1 cellular context compared by ENCODE assay signal in the genomic region with DNA sequence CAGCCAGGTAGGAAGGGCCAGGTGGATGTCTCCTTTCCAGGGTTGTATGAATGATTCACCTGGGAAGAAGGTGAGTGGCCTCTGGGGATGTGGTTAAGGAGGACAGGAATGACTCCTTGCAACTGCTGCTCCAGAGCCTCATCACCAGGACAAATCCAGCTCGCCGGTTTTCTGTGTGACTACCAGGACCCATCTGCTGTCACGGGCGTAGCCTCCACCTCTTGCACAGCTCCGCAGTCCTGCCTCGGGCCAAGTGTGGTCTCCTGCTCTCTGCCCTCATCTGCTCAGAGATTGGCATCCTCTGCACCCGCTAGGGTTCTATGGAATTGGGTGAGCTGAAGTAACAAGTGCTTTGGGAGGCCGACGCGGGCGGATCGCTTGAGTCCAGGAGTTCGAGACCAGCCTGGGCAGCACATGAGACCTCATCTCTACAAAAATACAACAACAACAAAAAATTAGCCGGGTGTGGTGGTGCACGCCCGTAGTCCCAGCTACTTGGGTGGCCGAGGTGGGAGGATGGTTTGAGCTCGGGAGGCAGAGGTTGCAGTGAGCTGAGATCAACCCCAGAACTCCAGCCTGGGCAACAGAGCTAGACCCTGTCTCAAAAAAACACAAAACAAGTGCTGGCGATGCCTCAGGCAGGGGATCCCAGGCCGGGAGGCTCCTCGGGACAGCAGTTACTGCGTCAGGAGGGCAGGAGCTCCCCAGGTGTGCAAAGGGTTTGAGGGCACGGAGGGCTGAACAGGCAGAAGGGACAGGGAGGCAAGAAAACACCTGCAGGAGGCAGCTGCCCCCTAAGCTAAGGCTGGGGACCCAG.
TF ChIP-seq lines count a peak whose summit lies in the region.

No MANE protein-coding gene starts in this region.

TF ChIP-seq in HepG2, 621 proteins besides CTCF, POLR2A, EP300 and RAD21 (continued from another document and continues in another):
- TF ChIP-seq, protein P1, sequence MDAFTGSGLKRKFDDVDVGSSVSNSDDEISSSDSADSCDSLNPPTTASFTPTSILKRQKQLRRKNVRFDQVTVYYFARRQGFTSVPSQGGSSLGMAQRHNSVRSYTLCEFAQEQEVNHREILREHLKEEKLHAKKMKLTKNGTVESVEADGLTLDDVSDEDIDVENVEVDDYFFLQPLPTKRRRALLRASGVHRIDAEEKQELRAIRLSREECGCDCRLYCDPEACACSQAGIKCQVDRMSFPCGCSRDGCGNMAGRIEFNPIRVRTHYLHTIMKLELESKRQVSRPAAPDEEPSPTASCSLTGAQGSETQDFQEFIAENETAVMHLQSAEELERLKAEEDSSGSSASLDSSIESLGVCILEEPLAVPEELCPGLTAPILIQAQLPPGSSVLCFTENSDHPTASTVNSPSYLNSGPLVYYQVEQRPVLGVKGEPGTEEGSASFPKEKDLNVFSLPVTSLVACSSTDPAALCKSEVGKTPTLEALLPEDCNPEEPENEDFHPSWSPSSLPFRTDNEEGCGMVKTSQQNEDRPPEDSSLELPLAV (CRISPR knock-in tag; conservative IDR thresholded peaks at IDR 0.05; ENCODE audit: low read depth): no peak
- TF ChIP-seq KDM5A (IDR thresholded peaks at IDR 0.05; ENCODE audit: borderline replicate concordance, low read length) (no peak), MAFK (conservative IDR thresholded peaks at IDR 0.05 in 1 of 2, IDR thresholded peaks at IDR 0.05 in 1 of 2; ENCODE audit: low read length in 2 of 2) (no peak), FOXJ3 (CRISPR knock-in tag; IDR thresholded peaks at IDR 0.05; ENCODE audit: borderline replicate concordance) (0 out of 2 replicates have a peak, but pooled peaks have one; percentile 35), ARID2 (CRISPR knock-in tag; IDR thresholded peaks at IDR 0.05; ENCODE audit: borderline replicate concordance) (0 out of 2 replicates have a peak, but pooled peaks have one; percentile 0), ZNF629 (CRISPR knock-in tag; conservative IDR thresholded peaks at IDR 0.05) (no peak), CENPT (CRISPR knock-in tag; IDR thresholded peaks at IDR 0.05; ENCODE audit: low read depth) (no peak), NAIF1 (CRISPR knock-in tag; IDR thresholded peaks at IDR 0.05; ENCODE audit: borderline replicate concordance) (no peak), ZNF746 (CRISPR knock-in tag; IDR thresholded peaks at IDR 0.05) (0 out of 2 replicates have a peak, but pooled peaks have one; percentile 35), LCORL (IDR thresholded peaks at IDR 0.05) (no peak), LCORL (CRISPR knock-in tag; IDR thresholded peaks at IDR 0.05) (no peak), ZNF17 (CRISPR knock-in tag; IDR thresholded peaks at IDR 0.05) (no peak), MIXL1 (CRISPR knock-in tag; IDR thresholded peaks at IDR 0.05) (no peak), ZMYM3 (CRISPR knock-in tag; IDR thresholded peaks at IDR 0.05) (no peak), ZNF567 (CRISPR knock-in tag; IDR thresholded peaks at IDR 0.05; ENCODE audit: borderline replicate concordance) (no peak), TOE1 (CRISPR knock-in tag; IDR thresholded peaks at IDR 0.05) (no peak), ZNF329 (CRISPR knock-in tag; IDR thresholded peaks at IDR 0.05; ENCODE audit: low read depth) (0 out of 2 replicates have a peak, but pooled peaks have one; percentile 7), ZBTB38 (CRISPR knock-in tag; IDR thresholded peaks at IDR 0.05) (no peak; the same call in 1 of the 2 replicates), ZSCAN12 (CRISPR knock-in tag; IDR thresholded peaks at IDR 0.05) (no peak), PCBP1 (IDR thresholded peaks at IDR 0.05; ENCODE audit: borderline replicate concordance, low read depth, low read length) (0 out of 2 replicates have a peak, but pooled peaks have one; percentile 41), SALL2 (CRISPR knock-in tag; IDR thresholded peaks at IDR 0.05) (no peak), ZNF558 (CRISPR knock-in tag; IDR thresholded peaks at IDR 0.05; ENCODE audit: borderline replicate concordance) (no peak), ZC3H13 (CRISPR knock-in tag; IDR thresholded peaks at IDR 0.05) (peak; percentile 52; the same call in 1 of the 2 replicates), IKZF4 (CRISPR knock-in tag; IDR thresholded peaks at IDR 0.05; ENCODE audit: borderline replicate concordance, low read depth, not compliant biosample characterization) (peak; percentile 77), MAZ (IDR thresholded peaks at IDR 0.05; ENCODE audit: borderline replicate concordance, low read depth, low read length) (no peak), MAZ (CRISPR knock-in tag; IDR thresholded peaks at IDR 0.05; ENCODE audit: low read depth) (no peak), PAX8 (CRISPR knock-in tag; IDR thresholded peaks at IDR 0.05; ENCODE audit: borderline replicate concordance) (no peak), ZNF724P (CRISPR knock-in tag; IDR thresholded peaks at IDR 0.05; ENCODE audit: borderline replicate concordance) (peak; percentile 8; the same call in 1 of the 2 replicates), SIX1 (CRISPR knock-in tag; IDR thresholded peaks at IDR 0.05; ENCODE audit: borderline replicate concordance) (no peak), SIX4 (CRISPR knock-in tag; IDR thresholded peaks at IDR 0.05) (no peak), RAD51 (IDR thresholded peaks at IDR 0.05; ENCODE audit: borderline replicate concordance) (no peak), XBP1 (CRISPR knock-in tag; IDR thresholded peaks at IDR 0.05) (no peak), ZNF556 (CRISPR knock-in tag; IDR thresholded peaks at IDR 0.05; ENCODE audit: borderline replicate concordance) (no peak), SNAI1 (CRISPR knock-in tag; IDR thresholded peaks at IDR 0.05; ENCODE audit: borderline replicate concordance) (no peak; the same call in 1 of the 2 replicates), ZSCAN30 (CRISPR knock-in tag; IDR thresholded peaks at IDR 0.05) (no peak), RXRA (CRISPR knock-in tag; IDR thresholded peaks at IDR 0.05) (peak; percentile 33; the same call in 1 of the 2 replicates), FOXA3 (CRISPR knock-in tag; IDR thresholded peaks at IDR 0.05) (no peak), MBD4 (IDR thresholded peaks at IDR 0.05; ENCODE audit: borderline replicate concordance, low read length) (no peak), PHF8 (CRISPR knock-in tag; IDR thresholded peaks at IDR 0.05) (no peak), HMG20B (CRISPR knock-in tag; conservative IDR thresholded peaks at IDR 0.05) (no peak), ZSCAN25 (CRISPR knock-in tag; IDR thresholded peaks at IDR 0.05) (0 out of 2 replicates have a peak, but pooled peaks have one; percentile 15)
- TF ChIP-seq, protein P2, sequence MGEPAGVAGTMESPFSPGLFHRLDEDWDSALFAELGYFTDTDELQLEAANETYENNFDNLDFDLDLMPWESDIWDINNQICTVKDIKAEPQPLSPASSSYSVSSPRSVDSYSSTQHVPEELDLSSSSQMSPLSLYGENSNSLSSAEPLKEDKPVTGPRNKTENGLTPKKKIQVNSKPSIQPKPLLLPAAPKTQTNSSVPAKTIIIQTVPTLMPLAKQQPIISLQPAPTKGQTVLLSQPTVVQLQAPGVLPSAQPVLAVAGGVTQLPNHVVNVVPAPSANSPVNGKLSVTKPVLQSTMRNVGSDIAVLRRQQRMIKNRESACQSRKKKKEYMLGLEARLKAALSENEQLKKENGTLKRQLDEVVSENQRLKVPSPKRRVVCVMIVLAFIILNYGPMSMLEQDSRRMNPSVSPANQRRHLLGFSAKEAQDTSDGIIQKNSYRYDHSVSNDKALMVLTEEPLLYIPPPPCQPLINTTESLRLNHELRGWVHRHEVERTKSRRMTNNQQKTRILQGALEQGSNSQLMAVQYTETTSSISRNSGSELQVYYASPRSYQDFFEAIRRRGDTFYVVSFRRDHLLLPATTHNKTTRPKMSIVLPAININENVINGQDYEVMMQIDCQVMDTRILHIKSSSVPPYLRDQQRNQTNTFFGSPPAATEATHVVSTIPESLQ (CRISPR knock-in tag; conservative IDR thresholded peaks at IDR 0.05): no peak
- TF ChIP-seq, protein P3, sequence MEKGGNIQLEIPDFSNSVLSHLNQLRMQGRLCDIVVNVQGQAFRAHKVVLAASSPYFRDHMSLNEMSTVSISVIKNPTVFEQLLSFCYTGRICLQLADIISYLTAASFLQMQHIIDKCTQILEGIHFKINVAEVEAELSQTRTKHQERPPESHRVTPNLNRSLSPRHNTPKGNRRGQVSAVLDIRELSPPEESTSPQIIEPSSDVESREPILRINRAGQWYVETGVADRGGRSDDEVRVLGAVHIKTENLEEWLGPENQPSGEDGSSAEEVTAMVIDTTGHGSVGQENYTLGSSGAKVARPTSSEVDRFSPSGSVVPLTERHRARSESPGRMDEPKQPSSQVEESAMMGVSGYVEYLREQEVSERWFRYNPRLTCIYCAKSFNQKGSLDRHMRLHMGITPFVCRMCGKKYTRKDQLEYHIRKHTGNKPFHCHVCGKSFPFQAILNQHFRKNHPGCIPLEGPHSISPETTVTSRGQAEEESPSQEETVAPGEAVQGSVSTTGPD (CRISPR knock-in tag; IDR thresholded peaks at IDR 0.05): no peak
- TF ChIP-seq, protein P4, sequence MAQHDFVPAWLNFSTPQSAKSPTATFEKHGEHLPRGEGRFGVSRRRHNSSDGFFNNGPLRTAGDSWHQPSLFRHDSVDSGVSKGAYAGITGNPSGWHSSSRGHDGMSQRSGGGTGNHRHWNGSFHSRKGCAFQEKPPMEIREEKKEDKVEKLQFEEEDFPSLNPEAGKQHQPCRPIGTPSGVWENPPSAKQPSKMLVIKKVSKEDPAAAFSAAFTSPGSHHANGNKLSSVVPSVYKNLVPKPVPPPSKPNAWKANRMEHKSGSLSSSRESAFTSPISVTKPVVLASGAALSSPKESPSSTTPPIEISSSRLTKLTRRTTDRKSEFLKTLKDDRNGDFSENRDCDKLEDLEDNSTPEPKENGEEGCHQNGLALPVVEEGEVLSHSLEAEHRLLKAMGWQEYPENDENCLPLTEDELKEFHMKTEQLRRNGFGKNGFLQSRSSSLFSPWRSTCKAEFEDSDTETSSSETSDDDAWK (CRISPR knock-in tag; IDR thresholded peaks at IDR 0.05): no peak
- TF ChIP-seq, protein P5, sequence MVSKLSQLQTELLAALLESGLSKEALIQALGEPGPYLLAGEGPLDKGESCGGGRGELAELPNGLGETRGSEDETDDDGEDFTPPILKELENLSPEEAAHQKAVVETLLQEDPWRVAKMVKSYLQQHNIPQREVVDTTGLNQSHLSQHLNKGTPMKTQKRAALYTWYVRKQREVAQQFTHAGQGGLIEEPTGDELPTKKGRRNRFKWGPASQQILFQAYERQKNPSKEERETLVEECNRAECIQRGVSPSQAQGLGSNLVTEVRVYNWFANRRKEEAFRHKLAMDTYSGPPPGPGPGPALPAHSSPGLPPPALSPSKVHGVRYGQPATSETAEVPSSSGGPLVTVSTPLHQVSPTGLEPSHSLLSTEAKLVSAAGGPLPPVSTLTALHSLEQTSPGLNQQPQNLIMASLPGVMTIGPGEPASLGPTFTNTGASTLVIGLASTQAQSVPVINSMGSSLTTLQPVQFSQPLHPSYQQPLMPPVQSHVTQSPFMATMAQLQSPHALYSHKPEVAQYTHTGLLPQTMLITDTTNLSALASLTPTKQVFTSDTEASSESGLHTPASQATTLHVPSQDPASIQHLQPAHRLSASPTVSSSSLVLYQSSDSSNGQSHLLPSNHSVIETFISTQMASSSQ (IDR thresholded peaks at IDR 0.05; ENCODE audit: low read depth): no peak
- TF ChIP-seq, protein P5 (CRISPR knock-in tag; IDR thresholded peaks at IDR 0.05; ENCODE audit: borderline replicate concordance): no peak
- TF ChIP-seq, protein P6, sequence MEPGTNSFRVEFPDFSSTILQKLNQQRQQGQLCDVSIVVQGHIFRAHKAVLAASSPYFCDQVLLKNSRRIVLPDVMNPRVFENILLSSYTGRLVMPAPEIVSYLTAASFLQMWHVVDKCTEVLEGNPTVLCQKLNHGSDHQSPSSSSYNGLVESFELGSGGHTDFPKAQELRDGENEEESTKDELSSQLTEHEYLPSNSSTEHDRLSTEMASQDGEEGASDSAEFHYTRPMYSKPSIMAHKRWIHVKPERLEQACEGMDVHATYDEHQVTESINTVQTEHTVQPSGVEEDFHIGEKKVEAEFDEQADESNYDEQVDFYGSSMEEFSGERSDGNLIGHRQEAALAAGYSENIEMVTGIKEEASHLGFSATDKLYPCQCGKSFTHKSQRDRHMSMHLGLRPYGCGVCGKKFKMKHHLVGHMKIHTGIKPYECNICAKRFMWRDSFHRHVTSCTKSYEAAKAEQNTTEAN (CRISPR knock-in tag; conservative IDR thresholded peaks at IDR 0.05): no peak
- TF ChIP-seq, protein P7, sequence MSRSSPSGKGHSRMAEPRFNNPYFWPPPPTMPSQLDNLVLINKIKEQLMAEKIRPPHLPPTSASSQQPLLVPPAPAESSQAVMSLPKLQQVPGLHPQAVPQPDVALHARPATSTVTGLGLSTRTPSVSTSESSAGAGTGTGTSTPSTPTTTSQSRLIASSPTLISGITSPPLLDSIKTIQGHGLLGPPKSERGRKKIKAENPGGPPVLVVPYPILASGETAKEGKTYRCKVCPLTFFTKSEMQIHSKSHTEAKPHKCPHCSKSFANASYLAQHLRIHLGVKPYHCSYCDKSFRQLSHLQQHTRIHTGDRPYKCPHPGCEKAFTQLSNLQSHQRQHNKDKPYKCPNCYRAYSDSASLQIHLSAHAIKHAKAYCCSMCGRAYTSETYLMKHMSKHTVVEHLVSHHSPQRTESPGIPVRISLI (CRISPR knock-in tag; IDR thresholded peaks at IDR 0.05; ENCODE audit: borderline replicate concordance): no peak
- TF ChIP-seq, protein P8, sequence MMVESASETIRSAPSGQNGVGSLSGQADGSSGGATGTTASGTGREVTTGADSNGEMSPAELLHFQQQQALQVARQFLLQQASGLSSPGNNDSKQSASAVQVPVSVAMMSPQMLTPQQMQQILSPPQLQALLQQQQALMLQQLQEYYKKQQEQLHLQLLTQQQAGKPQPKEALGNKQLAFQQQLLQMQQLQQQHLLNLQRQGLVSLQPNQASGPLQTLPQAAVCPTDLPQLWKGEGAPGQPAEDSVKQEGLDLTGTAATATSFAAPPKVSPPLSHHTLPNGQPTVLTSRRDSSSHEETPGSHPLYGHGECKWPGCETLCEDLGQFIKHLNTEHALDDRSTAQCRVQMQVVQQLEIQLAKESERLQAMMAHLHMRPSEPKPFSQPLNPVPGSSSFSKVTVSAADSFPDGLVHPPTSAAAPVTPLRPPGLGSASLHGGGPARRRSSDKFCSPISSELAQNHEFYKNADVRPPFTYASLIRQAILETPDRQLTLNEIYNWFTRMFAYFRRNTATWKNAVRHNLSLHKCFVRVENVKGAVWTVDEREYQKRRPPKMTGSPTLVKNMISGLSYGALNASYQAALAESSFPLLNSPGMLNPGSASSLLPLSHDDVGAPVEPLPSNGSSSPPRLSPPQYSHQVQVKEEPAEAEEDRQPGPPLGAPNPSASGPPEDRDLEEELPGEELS (CRISPR knock-in tag; IDR thresholded peaks at IDR 0.05): no peak
